Comparison of ENCODE assay signal across 8 cellular contexts in genomic region chr12:130031571-130032189, GRCh38.
DNase-seq lines count a peak whose midpoint lies in the region; ATAC-seq, FAIRE-seq and TF ChIP-seq lines count a peak whose summit lies in the region.
"Had no signal": no experiment of that assay in that cellular context is flagged by ENCODE, and none has a peak within 500 bp of the region (broad histone marks: within the 10 kb centered on the region; RNA-seq: fewer than 3 reads in every experiment).

No MANE protein-coding gene starts in this region.

- no peak for FAIRE-seq in H54 (lab: Jason Lieb, UNC)
- FAIRE-seq: endometrium had no signal

- H3K4me2 ChIP-seq in osteoblast (ENCODE audit: insufficient read depth, low read length): no peak overlapping the region

- H3K27me3 ChIP-seq in esophagus squamous epithelium (peaks cover 0 to 78% (median 0%) of the 10 kb centered on the region in 4 donors), osteoblast (ENCODE audit: insufficient read depth, low read length) (no peaks in the 10 kb centered on the region), uterus (peaks cover 0 to 10% of the 10 kb centered on the region in 2 donors)

- DNase-seq in GM10248 (ENCODE audit: extremely low spot score) (peak; percentile 65), H54 (ENCODE audit: insufficient read length, low spot score) (peak; percentile 60), NCI-H226 (peak; percentile 6), esophagus squamous epithelium (lab: John Stamatoyannopoulos, UW) (no peak), osteoblast (ENCODE audit: insufficient read length, low spot score, missing footprints) (no peak), uterus (peak in 1 of 2 donors; percentile 20)
- DNase-seq in activated CD8-positive, alpha-beta memory T cell treated with anti-CD3 and anti-CD28 coated beads, Interleukin-2, amount 10 ng/mL, durations not matched to agents 7 days and 5 days: peak; percentile 66

- H3K4me1 ChIP-seq in esophagus squamous epithelium (no peaks in the 10 kb centered on the region), osteoblast (ENCODE audit: insufficient read depth, low read length) (no peaks in the 10 kb centered on the region), uterus (no peaks in the 10 kb centered on the region)

- H3K36me3 ChIP-seq in esophagus squamous epithelium: no peaks in the 10 kb centered on the region
- no peaks in the 10 kb centered on the region for H3K36me3 ChIP-seq in osteoblast (ENCODE audit: insufficient read depth, low read length)
- H3K36me3 ChIP-seq in uterus: no peaks in the 10 kb centered on the region

- H4K20me1 ChIP-seq in osteoblast (ENCODE audit: insufficient read depth, low read length): no peaks in the 10 kb centered on the region

- no peaks in the 10 kb centered on the region for H3K79me2 ChIP-seq in osteoblast (ENCODE audit: insufficient read depth, low read length)

- intact Hi-C loops in esophagus squamous epithelium (cut with DNase I) (no loop called here), uterus (cut with DNase I; ENCODE audit: low total_unique reads) (no loop called here)

- ATAC-seq in activated CD8-positive, alpha-beta memory T cell treated with anti-CD3 and anti-CD28 coated beads, Interleukin-2, amount 10 ng/mL, durations not matched to agents 7 days and 5 days: no peak

- H2AFZ ChIP-seq in osteoblast (ENCODE audit: low read length): no peak overlapping the region

- H3K4me3 ChIP-seq in esophagus squamous epithelium: no peak overlapping the region
- H3K4me3 ChIP-seq in osteoblast (ENCODE audit: insufficient read depth, low read length): no peak overlapping the region
- H3K4me3 ChIP-seq in uterus: no peak overlapping the region

- H3K9me3 ChIP-seq in esophagus squamous epithelium (no peaks in the 10 kb centered on the region), osteoblast (ENCODE audit: low read depth, low read length) (no peaks in the 10 kb centered on the region), uterus (no peaks in the 10 kb centered on the region)

- CTCF ChIA-PET in GM10248 (lab: Yijun Ruan, JAX): interaction anchor here (0.7 to 2.0 kb wide), 13 partner anchors 9 to 1773 kb away, joined by 3 to 9 read pairs (median 4); no protein-coding TSS in a partner anchor
- CTCF ChIA-PET in activated CD8-positive, alpha-beta memory T cell treated with anti-CD3 and anti-CD28 coated beads, Interleukin-2, amount 10 ng/mL, durations not matched to agents 7 days and 5 days (lab: Charles Lee): interaction anchor here (0.7 to 1.4 kb wide), 4 partner anchors 8 to 13 kb away, joined by 3 read pairs; no protein-coding TSS in a partner anchor

- H3K9me3 Mint-ChIP-seq in activated CD8-positive, alpha-beta memory T cell treated with anti-CD3 and anti-CD28 coated beads, Interleukin-2, amount 10 ng/mL, durations not matched to agents 7 days and 5 days (ENCODE audit: low read depth): no peaks in the 10 kb centered on the region

- peak; percentile 97 for TF ChIP-seq CTCF in GM10248 (IDR thresholded peaks at IDR 0.05; ENCODE audit: control extremely low read depth, extremely low read depth, low read depth, missing control alignments)
- TF ChIP-seq CTCF in esophagus squamous epithelium (IDR thresholded peaks at IDR 0.05): peak; percentile 49 to 82 (median 70)
- TF ChIP-seq CTCF in osteoblast (IDR thresholded peaks at IDR 0.05; ENCODE audit: extremely low read depth, low read depth, low read length): peak; percentile 75
- peak; percentile 18 to 55 (median 40) for TF ChIP-seq CTCF in uterus (IDR thresholded peaks at IDR 0.05)

- no peak overlapping the region for H3K4me3 Mint-ChIP-seq in activated CD8-positive, alpha-beta memory T cell treated with anti-CD3 and anti-CD28 coated beads, Interleukin-2, amount 10 ng/mL, durations not matched to agents 7 days and 5 days

- no peak overlapping the region for H3K27ac ChIP-seq in esophagus squamous epithelium
- no peak overlapping the region for H3K27ac ChIP-seq in osteoblast (ENCODE audit: low read depth, low read length)
- no peak overlapping the region for H3K27ac ChIP-seq in uterus

- no peak overlapping the region for H3K27ac Mint-ChIP-seq in activated CD8-positive, alpha-beta memory T cell treated with anti-CD3 and anti-CD28 coated beads, Interleukin-2, amount 10 ng/mL, durations not matched to agents 7 days and 5 days

- H3K27me3 Mint-ChIP-seq in activated CD8-positive, alpha-beta memory T cell treated with anti-CD3 and anti-CD28 coated beads, Interleukin-2, amount 10 ng/mL, durations not matched to agents 7 days and 5 days: peaks cover 2% of the 10 kb centered on the region

- 16 to 26% methylated on average over 5 to 11 of the region's 12 CpGs for WGBS in esophagus squamous epithelium, 2 donors

- POLR2A ChIA-PET in GM10248 (lab: Yijun Ruan, JAX): no interaction called here

- H3K4me1 Mint-ChIP-seq in activated CD8-positive, alpha-beta memory T cell treated with anti-CD3 and anti-CD28 coated beads, Interleukin-2, amount 10 ng/mL, durations not matched to agents 7 days and 5 days: no peaks in the 10 kb centered on the region

- TF ChIP-seq POLR2A in H54 (IDR thresholded peaks at IDR 0.05; ENCODE audit: low read depth, low read length) (no peak), esophagus squamous epithelium (IDR thresholded peaks at IDR 0.05) (no peak), uterus (IDR thresholded peaks at IDR 0.05) (no peak)

- no peaks in the 10 kb centered on the region for H3K36me3 Mint-ChIP-seq in activated CD8-positive, alpha-beta memory T cell treated with anti-CD3 and anti-CD28 coated beads, Interleukin-2, amount 10 ng/mL, durations not matched to agents 7 days and 5 days

Comparison
In these comparisons a context has a peak if more than half of its experiments do, and no peak if none do; other contexts are left out.
1. DNase-seq: peak in GM10248 (single experiment), H54 (single experiment), NCI-H226 (single experiment) and activated CD8-positive, alpha-beta memory T cell treated with anti-CD3 and anti-CD28 coated beads, Interleukin-2, amount 10 ng/mL, durations not matched to agents 7 days and 5 days (single experiment); none in esophagus squamous epithelium (single experiment) and osteoblast (single experiment).
2. CTCF ChIP-seq: peak in every context shown above with its lines; median percentile 97 in GM10248; 75 in osteoblast; 70 in esophagus squamous epithelium; 40 in uterus.